Comparison of ENCODE assay signal across 17 cellular contexts in the genomic region with DNA sequence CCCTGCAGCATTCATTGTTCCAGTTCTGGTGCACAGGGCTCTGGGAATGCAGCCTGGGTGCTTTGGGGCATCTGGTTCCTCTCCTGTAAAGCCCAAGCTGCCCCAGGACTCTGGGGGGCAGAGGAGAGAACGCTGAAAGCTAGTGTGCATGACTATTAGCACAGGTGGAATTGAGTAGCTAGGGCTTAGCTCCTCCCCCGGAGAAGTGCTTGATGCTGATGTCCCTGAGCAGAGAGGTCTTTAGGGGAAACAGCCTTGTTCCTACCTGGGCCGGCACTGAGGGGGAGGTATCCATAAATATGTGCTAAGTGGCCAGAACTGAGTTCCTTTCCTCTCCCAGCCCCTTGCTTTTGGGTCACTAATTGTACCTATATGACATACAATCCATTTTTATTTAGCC. TPM values are rescaled to one million over a fixed set of nuclear protein-coding genes. Genes with fewer than 3 reads are reported as not detected.
A peak's percentile ranks its signal among the peaks of the same experiment; 100 is the strongest.
DNase-seq lines count a peak whose midpoint lies in the region; ATAC-seq and TF ChIP-seq lines count a peak whose summit lies in the region.
"Had no signal": no experiment of that assay in that cellular context is flagged by ENCODE, and none has a peak within 500 bp of the region (broad histone marks: within the 10 kb centered on the region; RNA-seq: fewer than 3 reads in every experiment).

No MANE protein-coding gene starts in this region.

- TF ChIP-seq EP300 in neural cell (conservative IDR thresholded peaks at IDR 0.05; ENCODE audit: poor library complexity, severe bottlenecking), result no peak

- no peak for TF ChIP-seq POLR2A in spleen (IDR thresholded peaks at IDR 0.05)

- H2AFZ ChIP-seq in neural cell (ENCODE audit: low read depth, low read length), result no peak overlapping the region

- no peak for ATAC-seq in GM21717 (IDR thresholded peaks at IDR 0.05; ENCODE audit: unreplicated experiment)

- H3K27me3 ChIP-seq in left ventricle myocardium inferior (ENCODE audit: low read depth) (peaks cover 45% of the 10 kb centered on the region), neural cell (ENCODE audit: insufficient read depth, low read depth, low read length) (peaks cover 22% of the 10 kb centered on the region), spleen (replicated peaks in 1 of 7) (peaks cover 3 to 74% (median 32%) of the 10 kb centered on the region in 7 donors)

- no peaks in the 10 kb centered on the region for H3K9me2 ChIP-seq in neural cell (ENCODE audit: insufficient read depth, low read length)

- H3K36me3 ChIP-seq in left ventricle myocardium inferior, result no peaks in the 10 kb centered on the region
- H3K36me3 ChIP-seq in neural cell (ENCODE audit: insufficient read depth, low read length), result no peaks in the 10 kb centered on the region
- no peaks in the 10 kb centered on the region for H3K36me3 ChIP-seq in spleen
- H3K36me3 ChIP-seq: BLaER1, HAP-1 had no signal

- TF ChIP-seq CTCF in left ventricle myocardium inferior (IDR thresholded peaks at IDR 0.05; ENCODE audit: borderline replicate concordance), result no peak
- TF ChIP-seq CTCF in neural cell (IDR thresholded peaks at IDR 0.05; ENCODE audit: poor library complexity, severe bottlenecking), result no peak
- no peak for TF ChIP-seq CTCF in spleen (IDR thresholded peaks at IDR 0.05 in 8 of 11, conservative IDR thresholded peaks at IDR 0.05 in 3 of 11)

- H3K27ac ChIP-seq in left ventricle myocardium inferior (replicated peaks) (no peak overlapping the region), neural cell (ENCODE audit: low read length) (no peak overlapping the region), spleen (no peak overlapping the region)
- H3K27ac ChIP-seq: 22Rv1, BLaER1 had no signal

- no peak overlapping the region for H3K4me3 ChIP-seq in left ventricle myocardium inferior
- H3K4me3 ChIP-seq in neural cell (ENCODE audit: low read length), result peak overlapping the region; percentile 25
- H3K4me3 ChIP-seq in spleen, result no peak overlapping the region
- H3K4me3 ChIP-seq: BLaER1, HAP-1 had no signal

- 61 to 84% (median 72%) methylated on average over 3 of the region's 3 CpGs for WGBS in spleen, 5 donors

- H3F3A ChIP-seq in neural cell (ENCODE audit: insufficient read depth, low read length, poor library complexity, severe bottlenecking), result no peaks in the 10 kb centered on the region

- H3K4me1 ChIP-seq in left ventricle myocardium inferior, result peaks cover 37% of the 10 kb centered on the region
- H3K4me1 ChIP-seq in spleen, result peaks cover 0 to 21% (median 14%) of the 10 kb centered on the region in 6 donors
- H3K4me1 ChIP-seq: HAP-1 had no signal

- DNase-seq in DMS79 treated with DMSO at 0.1 percent for 48 hours (lab: John Stamatoyannopoulos, UW), result peak; percentile 38
- no peak for DNase-seq in DMS79 (lab: John Stamatoyannopoulos, UW)
- peak; percentile 54 for DNase-seq in cardiac septum (ENCODE audit: low spot score)
- DNase-seq in left ventricle myocardium inferior, result no peak
- peak; percentile 40 for DNase-seq in spleen
- no peak for DNase-seq in AG08396 (ENCODE audit: low spot score)
- DNase-seq: AML-193; Calu3; CD8-positive, alpha-beta memory T cell; DMS 273 treated with DMSO at 0.1 percent for 48 hours; EL had no signal

- H3K9me3 ChIP-seq in left ventricle myocardium inferior (replicated peaks) (no peaks in the 10 kb centered on the region), neural cell (ENCODE audit: low read length) (no peaks in the 10 kb centered on the region), spleen (no peaks in the 10 kb centered on the region)
- H3K9me3 ChIP-seq: HAP-1 had no signal

- H3K9ac ChIP-seq in neural cell (ENCODE audit: low read length), result no peak overlapping the region
- H3K9ac ChIP-seq: BLaER1 had no signal

- no peaks in the 10 kb centered on the region for H3K79me2 ChIP-seq in neural cell (replicated peaks; ENCODE audit: insufficient read depth, low read length)

- H4K20me1 ChIP-seq in neural cell (ENCODE audit: insufficient read depth), result no peaks in the 10 kb centered on the region
- H4K20me1 ChIP-seq: BLaER1 had no signal

- intact Hi-C loops in cardiac septum (cut with DNase I), result no loop called here
- intact Hi-C loops in left ventricle myocardium inferior (cut with micrococcal nuclease), result no loop called here
- intact Hi-C loops in spleen (cut with DNase I; ENCODE audit: low total_unique reads), result no loop called here

- TF ChIP-seq RAD21 in neural cell (conservative IDR thresholded peaks at IDR 0.05), result no peak

- no peak overlapping the region for H3K4me2 ChIP-seq in neural cell (ENCODE audit: low read length)
- H3K4me2 ChIP-seq: BLaER1 had no signal

TF ChIP-seq in neural cell, 6 proteins besides CTCF, POLR2A, EP300 and RAD21:
- TF ChIP-seq EZH2 (IDR thresholded peaks at IDR 0.05; ENCODE audit: borderline replicate concordance, insufficient read depth, low read length, poor library complexity, severe bottlenecking) (no peak), SMC3 (conservative IDR thresholded peaks at IDR 0.05; ENCODE audit: poor library complexity) (no peak), POLR2AphosphoS5 (IDR thresholded peaks at IDR 0.05) (no peak), TAF1 (IDR thresholded peaks at IDR 0.05; ENCODE audit: low read depth) (no peak), MXI1 (conservative IDR thresholded peaks at IDR 0.05; ENCODE audit: poor library complexity, severe bottlenecking) (no peak)
- TF ChIP-seq, protein P1, sequence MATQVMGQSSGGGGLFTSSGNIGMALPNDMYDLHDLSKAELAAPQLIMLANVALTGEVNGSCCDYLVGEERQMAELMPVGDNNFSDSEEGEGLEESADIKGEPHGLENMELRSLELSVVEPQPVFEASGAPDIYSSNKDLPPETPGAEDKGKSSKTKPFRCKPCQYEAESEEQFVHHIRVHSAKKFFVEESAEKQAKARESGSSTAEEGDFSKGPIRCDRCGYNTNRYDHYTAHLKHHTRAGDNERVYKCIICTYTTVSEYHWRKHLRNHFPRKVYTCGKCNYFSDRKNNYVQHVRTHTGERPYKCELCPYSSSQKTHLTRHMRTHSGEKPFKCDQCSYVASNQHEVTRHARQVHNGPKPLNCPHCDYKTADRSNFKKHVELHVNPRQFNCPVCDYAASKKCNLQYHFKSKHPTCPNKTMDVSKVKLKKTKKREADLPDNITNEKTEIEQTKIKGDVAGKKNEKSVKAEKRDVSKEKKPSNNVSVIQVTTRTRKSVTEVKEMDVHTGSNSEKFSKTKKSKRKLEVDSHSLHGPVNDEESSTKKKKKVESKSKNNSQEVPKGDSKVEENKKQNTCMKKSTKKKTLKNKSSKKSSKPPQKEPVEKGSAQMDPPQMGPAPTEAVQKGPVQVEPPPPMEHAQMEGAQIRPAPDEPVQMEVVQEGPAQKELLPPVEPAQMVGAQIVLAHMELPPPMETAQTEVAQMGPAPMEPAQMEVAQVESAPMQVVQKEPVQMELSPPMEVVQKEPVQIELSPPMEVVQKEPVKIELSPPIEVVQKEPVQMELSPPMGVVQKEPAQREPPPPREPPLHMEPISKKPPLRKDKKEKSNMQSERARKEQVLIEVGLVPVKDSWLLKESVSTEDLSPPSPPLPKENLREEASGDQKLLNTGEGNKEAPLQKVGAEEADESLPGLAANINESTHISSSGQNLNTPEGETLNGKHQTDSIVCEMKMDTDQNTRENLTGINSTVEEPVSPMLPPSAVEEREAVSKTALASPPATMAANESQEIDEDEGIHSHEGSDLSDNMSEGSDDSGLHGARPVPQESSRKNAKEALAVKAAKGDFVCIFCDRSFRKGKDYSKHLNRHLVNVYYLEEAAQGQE (IDR thresholded peaks at IDR 0.05; ENCODE audit: borderline replicate concordance), result no peak

RNA-seq across cellular contexts. Expression of a gene that starts 3.9 kb away (rescaled TPM):
- total RNA-seq in cardiac septum (2.9 TPM), left ventricle myocardium inferior (2.8 TPM), spleen (1 to 10 TPM in 5 of 7 donors, under 1 TPM in 2; 0.72 to 6.6 (median 3.1) TPM)
- polyA plus RNA-seq in neural cell (14.8 and 18.7 TPM in 2 replicates), spleen (under 1 TPM; 0.05 to 0.38 (median 0.17) TPM)
- polyA minus RNA-seq in neural cell, result 43.1 and 50.0 TPM in 2 replicates
- total RNA-seq: HT-29 had no signal
- polyA plus RNA-seq: CD8-positive, alpha-beta memory T cell had no signal

Comparison
In these comparisons a context has a peak if more than half of its experiments do, and no peak if none do; other contexts are left out.
1. DNase-seq: peak in DMS79 treated with DMSO at 0.1 percent for 48 hours (single experiment), cardiac septum (single experiment) and spleen (single experiment); none in DMS79 (single experiment), left ventricle myocardium inferior (single experiment) and AG08396 (single experiment).